ENCODE assay signal across 21 cellular contexts in the genomic region with DNA sequence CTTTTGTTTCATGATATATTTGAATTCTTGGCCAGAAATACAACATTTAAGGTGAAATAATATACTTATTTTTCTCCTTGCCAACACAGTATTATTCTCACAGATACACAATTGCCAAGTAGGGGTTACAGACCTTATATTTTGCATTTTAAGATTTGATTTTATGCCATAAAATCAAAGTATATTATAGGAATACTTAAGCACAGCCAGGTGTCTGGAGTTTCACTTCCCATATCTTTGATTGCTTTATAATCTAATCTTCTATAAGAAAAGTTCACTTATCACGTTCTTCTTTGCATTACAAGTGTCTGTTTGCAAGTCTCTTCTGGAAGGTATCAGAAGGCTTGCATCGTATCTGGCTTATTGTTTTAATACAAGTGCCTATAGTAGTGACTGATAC.
"Had no signal": no experiment of that assay in that cellular context is flagged by ENCODE, and none has a peak within 500 bp of the region (broad histone marks: within the 10 kb centered on the region; RNA-seq: fewer than 3 reads in every experiment).

No MANE protein-coding gene starts in this region.

- H3K9me3 ChIP-seq: MG63, Peyer's patch, SJSA1 had no signal

- H3K36me3 ChIP-seq: MG63, Peyer's patch, SJSA1 had no signal

- ATAC-seq: PC-3 had no signal

- H3K27me3 ChIP-seq: MG63, Peyer's patch, SJSA1 had no signal

- DNase-seq: KBM-7, MG63, NCI-H1092 treated with DMSO at 0.1 percent for 48 hours, NCI-H1436, NCI-H187, NCI-H2029, NCI-H2081 treated with DMSO at 0.1 percent for 48 hours, NCI-H2171, NCI-H226, NCI-H446, NCI-H510A, NCI-H524 treated with DMSO at 0.1 percent for 48 hours, NCI-H69, NCI-H774, PC-3, Peyer's patch, Right ventricle myocardium superior, RPMI8226, SIG-M5 had no signal

- H3K4me3 ChIP-seq: MG63, Peyer's patch, SJSA1 had no signal

- FAIRE-seq: HTR-8/SVneo had no signal

- H3K27ac ChIP-seq: Peyer's patch, SJSA1 had no signal

- H3K4me1 ChIP-seq: Peyer's patch, SJSA1 had no signal
